ENCODE assay signal across 19 cellular contexts in the genomic region with DNA sequence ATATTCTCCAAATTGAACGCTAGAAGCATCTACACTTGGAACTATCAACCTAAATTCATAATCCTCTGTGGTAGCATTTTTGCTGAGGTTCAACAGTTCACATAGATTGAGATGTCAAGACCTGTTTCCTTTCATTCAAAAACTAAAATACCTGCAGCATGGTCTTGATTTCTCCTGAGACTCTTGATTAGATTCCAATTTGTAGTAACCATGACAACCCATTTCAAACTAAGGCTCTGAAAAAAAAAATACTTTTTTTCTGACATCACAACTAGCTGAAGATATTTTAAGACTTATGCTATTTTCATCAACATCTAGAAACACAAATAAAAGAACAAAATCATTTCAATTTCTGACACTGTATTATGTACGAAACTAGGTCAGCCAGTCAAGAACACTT.
"Had no signal": no experiment of that assay in that cellular context is flagged by ENCODE, and none has a peak within 500 bp of the region (broad histone marks: within the 10 kb centered on the region; RNA-seq: fewer than 3 reads in every experiment).

No MANE protein-coding gene starts in this region.

- ATAC-seq: SK-N-SH treated with all-trans-retinoic acid at 6 μM for 48 hours had no signal

- H3K27me3 Mint-ChIP-seq: IgD-negative memory B cell had no signal

- H3K9me3 Mint-ChIP-seq: IgD-negative memory B cell had no signal

- H3K27ac Mint-ChIP-seq: IgD-negative memory B cell had no signal

- H3K9me3 ChIP-seq: SJCRH30 had no signal

- H3K27me3 ChIP-seq: SJCRH30 had no signal

- H3K27ac ChIP-seq: SJCRH30 had no signal

- DNase-seq: KBM-7, MV-4-11, NCI-H1048, NCI-H1105, NCI-H1417, NCI-H1436 treated with DMSO at 0.1 percent for 48 hours, NCI-H1694, NCI-H1930, NCI-H2081, NCI-H2107, NCI-H2227 treated with DMSO at 0.1 percent for 48 hours, NCI-H524, NCI-H526 treated with DMSO at 0.1 percent for 48 hours, NCI-H748 treated with DMSO at 0.1 percent for 48 hours, RPMI8226, SHP77 treated with DMSO at 0.1 percent for 48 hours, SJCRH30 had no signal

- H3K4me3 ChIP-seq: SJCRH30 had no signal

- H3K4me3 Mint-ChIP-seq: IgD-negative memory B cell had no signal

- H3K36me3 ChIP-seq: SJCRH30 had no signal

- H3K36me3 Mint-ChIP-seq: IgD-negative memory B cell had no signal
